ENCODE assay signal across 8 cellular contexts in genomic region chr2:229431331-229431954, GRCh38.
DNase-seq lines count a peak whose midpoint lies in the region; ATAC-seq and TF ChIP-seq lines count a peak whose summit lies in the region.

No MANE protein-coding gene starts in this region.

- H3K4me3 ChIP-seq in GM12865 (ENCODE audit: low read depth, low read length) (no peak overlapping the region), body of pancreas (no peak overlapping the region), lower lobe of right lung (no peak overlapping the region)

- H3K9me3 ChIP-seq in body of pancreas: no peaks in the 10 kb centered on the region
- no peaks in the 10 kb centered on the region for H3K9me3 ChIP-seq in lower lobe of right lung

- H3K4me1 ChIP-seq in body of pancreas: no peaks in the 10 kb centered on the region
- H3K4me1 ChIP-seq in lower lobe of right lung: no peaks in the 10 kb centered on the region

- no peak for ATAC-seq in body of pancreas
- no peak for ATAC-seq in lower lobe of right lung
- no peak for ATAC-seq in HG02588 (IDR thresholded peaks at IDR 0.05; ENCODE audit: unreplicated experiment)
- no peak for ATAC-seq in GM21515 (IDR thresholded peaks at IDR 0.05; ENCODE audit: unreplicated experiment)
- ATAC-seq in HG03159 (IDR thresholded peaks at IDR 0.05; ENCODE audit: unreplicated experiment): no peak

- no peak for TF ChIP-seq POLR2A in body of pancreas (IDR thresholded peaks at IDR 0.05)

- intact Hi-C loops in body of pancreas (cut with DNase I) (no loop called here), lower lobe of right lung (cut with DNase I) (no loop called here)

- DNase-seq in GM12865 (ENCODE audit: low read depth) (peak; percentile 25), NCI-H1092 treated with DMSO at 0.1 percent for 48 hours (lab: John Stamatoyannopoulos, UW) (peak; percentile 32), body of pancreas (no peak), lower lobe of right lung (no peak), GM19238 (ENCODE audit: insufficient read length, low spot score) (no peak)

- H3K27me3 ChIP-seq in body of pancreas (no peaks in the 10 kb centered on the region), lower lobe of right lung (ENCODE audit: low read depth) (no peaks in the 10 kb centered on the region)

- no peaks in the 10 kb centered on the region for H3K36me3 ChIP-seq in body of pancreas (replicated peaks in 1 of 2; ENCODE audit: insufficient read depth in 1 of 2, low read depth in 2 of 2)
- H3K36me3 ChIP-seq in lower lobe of right lung: no peaks in the 10 kb centered on the region

- H3K27ac ChIP-seq in body of pancreas (no peak overlapping the region), lower lobe of right lung (no peak overlapping the region)

- 27 to 29% methylated on average over 2 of the region's 2 CpGs for WGBS in body of pancreas, 2 donors

- TF ChIP-seq CTCF in GM12865 (IDR thresholded peaks at IDR 0.05; ENCODE audit: insufficient read depth, low read depth, low read length, missing control alignments) (peak; percentile 32), body of pancreas (IDR thresholded peaks at IDR 0.05) (peak in 6 of 7 experiments; percentile 9 to 46 (median 33)), lower lobe of right lung (IDR thresholded peaks at IDR 0.05) (peak; percentile 42)

Comparison
In these comparisons a context has a peak if more than half of its experiments do, and no peak if none do; other contexts are left out.
1. DNase-seq: peak in GM12865 (single experiment) and NCI-H1092 treated with DMSO at 0.1 percent for 48 hours (single experiment); none in body of pancreas (0 of 4), lower lobe of right lung (single experiment) and GM19238 (single experiment).
2. Peak in every context shown above with its lines, with median percentiles within 50 percentile points of each other: CTCF ChIP-seq.